15 cellular contexts compared by ENCODE assay signal in the genomic region with DNA sequence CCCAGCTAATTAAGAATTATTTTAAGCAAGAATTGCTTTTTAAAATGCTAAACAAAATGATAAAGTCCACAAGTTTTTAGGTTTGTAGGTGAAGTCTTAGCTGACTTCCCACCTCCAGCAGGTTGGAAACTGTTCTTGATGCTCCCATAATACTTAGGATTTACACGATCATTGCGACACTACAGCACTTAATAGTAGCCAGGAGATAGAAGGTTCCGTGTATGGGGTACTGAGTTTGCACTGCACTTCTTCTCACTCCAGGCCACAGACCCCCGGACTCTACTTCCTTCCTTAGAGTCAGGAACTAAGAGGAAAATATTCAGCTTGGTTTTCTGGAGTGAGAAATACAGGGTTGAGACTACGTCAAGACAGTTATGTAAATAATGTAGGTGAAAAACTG. TPM values are rescaled to one million over a fixed set of nuclear protein-coding genes. Genes with fewer than 3 reads are reported as not detected.
A peak's percentile ranks its signal among the peaks of the same experiment; 100 is the strongest.
DNase-seq lines count a peak whose midpoint lies in the region; ATAC-seq and TF ChIP-seq lines count a peak whose summit lies in the region.
"Had no signal": no experiment of that assay in that cellular context is flagged by ENCODE, and none has a peak within 500 bp of the region (broad histone marks: within the 10 kb centered on the region; RNA-seq: fewer than 3 reads in every experiment).

No MANE protein-coding gene starts in this region.

- WGBS in right lobe of liver (ENCODE audit: insufficient coverage, low coverage, low lambda C conversion rate, missing lambda C conversion rate): 80% methylated on average over 5 of the region's 5 CpGs

- peak overlapping the region; percentile 73 for H3K27ac Mint-ChIP-seq in HFFc6
- peak overlapping the region; percentile 18 for H3K27ac Mint-ChIP-seq in activated T-helper 1 cell treated with anti-CD3 and anti-CD28 coated beads, Interleukin-12 subunit alpha, Interleukin-12 subunit beta, Interleukin-2, Interleukin-4 antibody, amounts not matched to agents 30 ng/mL and 10 ng/mL and 1 ng/mL, durations not matched to agents 14 hours and 24 hours and 36 hours
- H3K27ac Mint-ChIP-seq: effector memory CD8-positive, alpha-beta T cell had no signal

- H3K9me3 Mint-ChIP-seq in HFFc6: no peaks in the 10 kb centered on the region; the same call in 1 of the 2 replicates
- H3K9me3 Mint-ChIP-seq in activated T-helper 1 cell treated with anti-CD3 and anti-CD28 coated beads, Interleukin-12 subunit alpha, Interleukin-12 subunit beta, Interleukin-2, Interleukin-4 antibody, amounts not matched to agents 30 ng/mL and 10 ng/mL and 1 ng/mL, durations not matched to agents 14 hours and 24 hours and 36 hours: peaks cover 14% of the 10 kb centered on the region
- H3K9me3 Mint-ChIP-seq: effector memory CD8-positive, alpha-beta T cell; IgD-negative memory B cell had no signal

- intact Hi-C loops in activated T-helper 1 cell treated with anti-CD3 and anti-CD28 coated beads, Interleukin-12 subunit alpha, Interleukin-12 subunit beta, Interleukin-2, Interleukin-4 antibody, amounts not matched to agents 30 ng/mL and 10 ng/mL and 1 ng/mL, durations not matched to agents 14 hours and 24 hours and 36 hours (cut with micrococcal nuclease): loop anchor here (1.0 to 2.0 kb wide), 4 partner anchors 21 to 267 kb away; no protein-coding TSS in a partner anchor
- intact Hi-C loops in right lobe of liver (cut with DNase I): no loop called here

- DNase-seq in HFFc6: no peak
- DNase-seq in activated T-helper 1 cell treated with anti-CD3 and anti-CD28 coated beads, Interleukin-12 subunit alpha, Interleukin-12 subunit beta, Interleukin-2, Interleukin-4 antibody, amounts not matched to agents 30 ng/mL and 10 ng/mL and 1 ng/mL, durations not matched to agents 14 hours and 24 hours and 36 hours (ENCODE audit: low spot score): no peak
- DNase-seq in right lobe of liver: no peak
- no peak for DNase-seq in thoracic aorta (ENCODE audit: low spot score)
- no peak for DNase-seq in KBM-7
- DNase-seq: activated CD4-positive, CD25-positive, alpha-beta regulatory T cell; activated naive CD4-positive, alpha-beta T cell; effector memory CD8-positive, alpha-beta T cell; GOT3; NCI-H1417 treated with DMSO at 0.1 percent for 48 hours; occipital lobe had no signal

- ATAC-seq in right lobe of liver: peak in 1 of 4 donors; percentile 15
- no peak for ATAC-seq in thoracic aorta (ENCODE audit: insufficient number of reproducible peaks, low FRiP score, low read depth)
- ATAC-seq in GM19023 (IDR thresholded peaks at IDR 0.05; ENCODE audit: unreplicated experiment): no peak
- no peak for ATAC-seq in HG03097 (IDR thresholded peaks at IDR 0.05; ENCODE audit: low FRiP score, unreplicated experiment)

- H3K4me1 ChIP-seq in right lobe of liver (no peaks in the 10 kb centered on the region), thoracic aorta (ENCODE audit: control insufficient read depth in 1 of 2, low read depth in 2 of 2) (peaks cover 20 to 39% of the 10 kb centered on the region in 2 donors)

- no peaks in the 10 kb centered on the region for H3K9me3 ChIP-seq in right lobe of liver
- H3K9me3 ChIP-seq in thoracic aorta: no peaks in the 10 kb centered on the region

- TF ChIP-seq CTCF in HFFc6 (IDR thresholded peaks at IDR 0.05) (no peak), right lobe of liver (IDR thresholded peaks at IDR 0.05) (no peak), thoracic aorta (IDR thresholded peaks at IDR 0.05) (no peak)

- H3K36me3 ChIP-seq in right lobe of liver (no peaks in the 10 kb centered on the region), thoracic aorta (no peaks in the 10 kb centered on the region)

- H3K27me3 Mint-ChIP-seq in HFFc6 (ENCODE audit: insufficient read depth): no peaks in the 10 kb centered on the region; the same call in 1 of the 2 replicates
- no peaks in the 10 kb centered on the region for H3K27me3 Mint-ChIP-seq in activated T-helper 1 cell treated with anti-CD3 and anti-CD28 coated beads, Interleukin-12 subunit alpha, Interleukin-12 subunit beta, Interleukin-2, Interleukin-4 antibody, amounts not matched to agents 30 ng/mL and 10 ng/mL and 1 ng/mL, durations not matched to agents 14 hours and 24 hours and 36 hours (ENCODE audit: insufficient read depth)
- H3K27me3 Mint-ChIP-seq: IgD-negative memory B cell had no signal

- no peak overlapping the region for H3K4me3 Mint-ChIP-seq in HFFc6
- no peak overlapping the region for H3K4me3 Mint-ChIP-seq in activated T-helper 1 cell treated with anti-CD3 and anti-CD28 coated beads, Interleukin-12 subunit alpha, Interleukin-12 subunit beta, Interleukin-2, Interleukin-4 antibody, amounts not matched to agents 30 ng/mL and 10 ng/mL and 1 ng/mL, durations not matched to agents 14 hours and 24 hours and 36 hours
- H3K4me3 Mint-ChIP-seq: effector memory CD8-positive, alpha-beta T cell had no signal

- TF ChIP-seq POLR2A in right lobe of liver (IDR thresholded peaks at IDR 0.05): no peak

- peaks cover 4% of the 10 kb centered on the region; the same call in 1 of the 2 replicates for H3K36me3 Mint-ChIP-seq in HFFc6 (ENCODE audit: low read depth)
- peaks cover 4% of the 10 kb centered on the region for H3K36me3 Mint-ChIP-seq in activated T-helper 1 cell treated with anti-CD3 and anti-CD28 coated beads, Interleukin-12 subunit alpha, Interleukin-12 subunit beta, Interleukin-2, Interleukin-4 antibody, amounts not matched to agents 30 ng/mL and 10 ng/mL and 1 ng/mL, durations not matched to agents 14 hours and 24 hours and 36 hours (ENCODE audit: low read depth)

- H3K27ac ChIP-seq in right lobe of liver (peak overlapping the region in 2 of 3 donors; percentile 4 to 49), thoracic aorta (peak overlapping the region; percentile 25 to 73)

- peaks cover 28% of the 10 kb centered on the region for H3K4me1 Mint-ChIP-seq in HFFc6 (ENCODE audit: low read depth)
- H3K4me1 Mint-ChIP-seq in activated T-helper 1 cell treated with anti-CD3 and anti-CD28 coated beads, Interleukin-12 subunit alpha, Interleukin-12 subunit beta, Interleukin-2, Interleukin-4 antibody, amounts not matched to agents 30 ng/mL and 10 ng/mL and 1 ng/mL, durations not matched to agents 14 hours and 24 hours and 36 hours (ENCODE audit: low read depth): peaks cover 51% of the 10 kb centered on the region

- in situ Hi-C loops in KBM-7 (cut with MboI; ENCODE audit: low pct_unique_long_range_greater_than_20kb, low sequenced_read_pairs): no loop called here

- H3K27me3 ChIP-seq in right lobe of liver: no peaks in the 10 kb centered on the region
- H3K27me3 ChIP-seq in thoracic aorta (replicated peaks; ENCODE audit: insufficient read depth): no peaks in the 10 kb centered on the region

- H3K4me3 ChIP-seq in right lobe of liver: no peak overlapping the region
- H3K4me3 ChIP-seq in thoracic aorta: no peak overlapping the region
- H3K4me3 ChIP-seq: PC-9 had no signal

RNA-seq across cellular contexts. Expression of gene SGK1, which starts 56.1 kb away (rescaled TPM):
- total RNA-seq in HFFc6 (2021; fragmentation: NEBNext Ultra II Directional; extraction: Animal tissue kit (Norgen Biotek cat#: 25700)): 100 to 1,000 TPM in 4 of 6 experiments, 10 to 100 TPM in 2; 75.4 to 117 (median 104) TPM
- total RNA-seq in activated T-helper 1 cell treated with anti-CD3 and anti-CD28 coated beads, Interleukin-12 subunit alpha, Interleukin-12 subunit beta, Interleukin-2, Interleukin-4 antibody, amounts not matched to agents 30 ng/mL and 10 ng/mL and 1 ng/mL, durations not matched to agents 14 hours and 24 hours and 36 hours: 48.7 and 50.2 TPM in 2 replicates
- total RNA-seq in right lobe of liver (100 to 1,000 TPM in 1 of 6 experiments, 10 to 100 TPM in 5; 15.9 to 149 (median 43.0) TPM), thoracic aorta (10 to 100 TPM; 67.3 to 97.5 TPM)
